10 cellular contexts compared by ENCODE assay signal in the genomic region with DNA sequence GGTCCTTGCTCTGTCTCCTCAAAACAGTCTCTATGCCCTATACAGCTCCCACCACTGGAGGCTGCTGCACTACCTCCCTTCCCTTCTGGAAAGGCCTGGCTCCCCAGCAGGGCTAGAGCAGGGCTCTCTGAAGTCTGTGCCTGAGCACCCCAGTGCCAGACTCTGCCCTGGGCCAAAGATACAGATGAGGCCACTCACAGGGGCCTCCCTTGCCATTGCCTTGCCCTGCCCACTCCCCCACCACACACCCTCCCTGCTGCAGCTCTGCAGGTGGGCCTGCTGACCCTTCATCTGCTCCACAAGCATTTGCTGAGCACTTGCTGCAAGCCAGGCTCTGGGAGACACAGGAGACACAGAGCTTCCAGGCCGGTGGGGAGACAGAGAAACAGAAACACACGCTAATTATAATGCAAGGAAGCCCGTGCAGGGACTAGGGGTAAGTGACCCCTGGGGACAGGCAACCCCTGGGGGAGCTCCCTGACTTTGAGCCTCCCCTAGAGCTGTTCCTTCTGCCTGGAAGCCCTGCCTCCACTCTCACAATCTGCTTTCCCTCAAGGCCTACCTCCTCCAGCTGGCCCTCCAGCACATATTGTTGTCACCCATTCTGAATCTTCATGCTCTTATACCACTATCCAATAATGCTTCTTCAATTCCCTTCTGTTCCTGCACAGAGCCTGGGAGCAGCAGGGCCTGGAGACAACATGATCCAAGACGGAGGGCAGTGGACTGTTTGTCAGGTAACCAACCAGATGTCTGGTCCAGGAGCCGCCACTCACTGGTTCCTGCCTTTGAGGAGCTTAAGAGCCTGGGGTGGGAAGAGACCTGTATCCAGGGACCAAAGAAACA. TPM values are rescaled to one million over a fixed set of nuclear protein-coding genes. Genes with fewer than 3 reads are reported as not detected.
DNase-seq lines count a peak whose midpoint lies in the region; ATAC-seq and TF ChIP-seq lines count a peak whose summit lies in the region.
"Had no signal": no experiment of that assay in that cellular context is flagged by ENCODE, and none has a peak within 500 bp of the region (broad histone marks: within the 10 kb centered on the region; RNA-seq: fewer than 3 reads in every experiment).

No MANE protein-coding gene starts in this region.

- H3K36me3 ChIP-seq in thoracic aorta = no peaks in the 10 kb centered on the region

- peaks cover 96% of the 10 kb centered on the region for H3K4me1 Mint-ChIP-seq in activated CD4-positive, alpha-beta T cell treated with anti-CD3 and anti-CD28 coated beads, Interleukin-2, amount 10 ng/mL, durations not matched to agents 7 days and 5 days
- H3K4me1 Mint-ChIP-seq in activated naive CD8-positive, alpha-beta T cell treated with anti-CD3 and anti-CD28 coated beads, Interleukin-2, amount 10 ng/mL, durations not matched to agents 7 days and 5 days = peaks cover 90% of the 10 kb centered on the region
- peaks cover 97% of the 10 kb centered on the region in 2 donors for H3K4me1 Mint-ChIP-seq in immature natural killer cell

- peak overlapping the region; percentile 49 to 73 for H3K27ac ChIP-seq in thoracic aorta

- peaks cover 29% of the 10 kb centered on the region for H3K36me3 Mint-ChIP-seq in activated CD4-positive, alpha-beta T cell treated with anti-CD3 and anti-CD28 coated beads, Interleukin-2, amount 10 ng/mL, durations not matched to agents 7 days and 5 days (ENCODE audit: low read depth)
- H3K36me3 Mint-ChIP-seq in activated naive CD8-positive, alpha-beta T cell treated with anti-CD3 and anti-CD28 coated beads, Interleukin-2, amount 10 ng/mL, durations not matched to agents 7 days and 5 days = peaks cover 9% of the 10 kb centered on the region
- no peaks in the 10 kb centered on the region for H3K36me3 Mint-ChIP-seq in immature natural killer cell

- ATAC-seq in activated naive CD8-positive, alpha-beta T cell treated with anti-CD3 and anti-CD28 coated beads, Interleukin-2, amount 10 ng/mL, durations not matched to agents 7 days and 5 days (ENCODE audit: low read depth) = no peak
- ATAC-seq in thoracic aorta (ENCODE audit: insufficient number of reproducible peaks, low FRiP score, low read depth) = no peak
- no peak for ATAC-seq in HG02588 (IDR thresholded peaks at IDR 0.05; ENCODE audit: unreplicated experiment)
- ATAC-seq in GM18907 (IDR thresholded peaks at IDR 0.05; ENCODE audit: unreplicated experiment) = no peak

- H3K27ac Mint-ChIP-seq in activated CD4-positive, alpha-beta T cell treated with anti-CD3 and anti-CD28 coated beads, Interleukin-2, amount 10 ng/mL, durations not matched to agents 7 days and 5 days = peak overlapping the region; percentile 86
- peak overlapping the region; percentile 80 for H3K27ac Mint-ChIP-seq in activated naive CD8-positive, alpha-beta T cell treated with anti-CD3 and anti-CD28 coated beads, Interleukin-2, amount 10 ng/mL, durations not matched to agents 7 days and 5 days
- peak overlapping the region in 5 of 6 donors; percentile 46 to 90 (median 82) for H3K27ac Mint-ChIP-seq in immature natural killer cell

- TF ChIP-seq CTCF in thoracic aorta (IDR thresholded peaks at IDR 0.05) = no peak

- H3K27me3 Mint-ChIP-seq in activated CD4-positive, alpha-beta T cell treated with anti-CD3 and anti-CD28 coated beads, Interleukin-2, amount 10 ng/mL, durations not matched to agents 7 days and 5 days = no peaks in the 10 kb centered on the region
- no peaks in the 10 kb centered on the region for H3K27me3 Mint-ChIP-seq in activated naive CD8-positive, alpha-beta T cell treated with anti-CD3 and anti-CD28 coated beads, Interleukin-2, amount 10 ng/mL, durations not matched to agents 7 days and 5 days
- H3K27me3 Mint-ChIP-seq in immature natural killer cell (ENCODE audit: low read depth in 3 of 3) = peaks cover 2 to 13% (median 9%) of the 10 kb centered on the region in 3 donors

- CTCF ChIA-PET in activated CD4-positive, alpha-beta T cell treated with anti-CD3 and anti-CD28 coated beads, Interleukin-2, amount 10 ng/mL, durations not matched to agents 7 days and 5 days (lab: Charles Lee) = interaction anchor here (0.6 to 13.1 kb wide), 4 partner anchors 10 to 176 kb away, joined by 3 to 102 read pairs (median 41); a partner anchor contains a TSS

- peak overlapping the region; percentile 9 for H3K4me3 ChIP-seq in thoracic aorta

- H3K27me3 ChIP-seq in thoracic aorta (replicated peaks; ENCODE audit: insufficient read depth) = no peaks in the 10 kb centered on the region

- H3K4me3 Mint-ChIP-seq in activated CD4-positive, alpha-beta T cell treated with anti-CD3 and anti-CD28 coated beads, Interleukin-2, amount 10 ng/mL, durations not matched to agents 7 days and 5 days = no peak overlapping the region
- peak overlapping the region; percentile 41 for H3K4me3 Mint-ChIP-seq in activated naive CD8-positive, alpha-beta T cell treated with anti-CD3 and anti-CD28 coated beads, Interleukin-2, amount 10 ng/mL, durations not matched to agents 7 days and 5 days
- H3K4me3 Mint-ChIP-seq in immature natural killer cell = peak overlapping the region; percentile 11 to 58 (median 40)

- DNase-seq in activated CD4-positive, alpha-beta T cell treated with anti-CD3 and anti-CD28 coated beads, Interleukin-2, amount 10 ng/mL, durations not matched to agents 7 days and 5 days = no peak
- DNase-seq in activated CD4-positive, alpha-beta T cell treated with anti-CD3 and anti-CD28 coated beads, Interleukin-2, amount 50 U/mL, for 1 hour = no peak
- DNase-seq in activated naive CD8-positive, alpha-beta T cell treated with anti-CD3 and anti-CD28 coated beads, Interleukin-2, amount 10 ng/mL, durations not matched to agents 7 days and 5 days = no peak
- DNase-seq in immature natural killer cell (no peak), thoracic aorta (ENCODE audit: low spot score) (no peak), NK-92 (lab: John Stamatoyannopoulos, UW; ENCODE audit: unreplicated experiment) (no peak)
- DNase-seq: C1 segment of cervical spinal cord, midbrain had no signal

- H3K9me3 ChIP-seq in thoracic aorta = no peaks in the 10 kb centered on the region

- H3K9me3 Mint-ChIP-seq in activated CD4-positive, alpha-beta T cell treated with anti-CD3 and anti-CD28 coated beads, Interleukin-2, amount 10 ng/mL, durations not matched to agents 7 days and 5 days = no peaks in the 10 kb centered on the region
- H3K9me3 Mint-ChIP-seq in activated naive CD8-positive, alpha-beta T cell treated with anti-CD3 and anti-CD28 coated beads, Interleukin-2, amount 10 ng/mL, durations not matched to agents 7 days and 5 days = no peaks in the 10 kb centered on the region
- H3K9me3 Mint-ChIP-seq in immature natural killer cell = no peaks in the 10 kb centered on the region

- peaks cover 82 to 99% of the 10 kb centered on the region in 2 donors for H3K4me1 ChIP-seq in thoracic aorta (ENCODE audit: control insufficient read depth in 1 of 2, low read depth in 2 of 2)

- POLR2A ChIA-PET in activated CD4-positive, alpha-beta T cell treated with anti-CD3 and anti-CD28 coated beads, Interleukin-2, amount 10 ng/mL, durations not matched to agents 7 days and 5 days (lab: Charles Lee) = no interaction called here
- POLR2A ChIA-PET in activated naive CD8-positive, alpha-beta T cell treated with anti-CD3 and anti-CD28 coated beads, Interleukin-2, amount 10 ng/mL, durations not matched to agents 7 days and 5 days (lab: Charles Lee) = interaction anchor here (0.8 to 10.1 kb wide), 4 partner anchors 9 to 39 kb away, joined by 3 to 286 read pairs (median 41); a partner anchor contains a TSS

RNA-seq across cellular contexts. Expression of gene PNMA1, which starts 32.6 kb away (rescaled TPM):
- total RNA-seq in activated CD4-positive, alpha-beta T cell treated with anti-CD3 and anti-CD28 coated beads, Interleukin-2, amount 10 ng/mL, durations not matched to agents 7 days and 5 days = 10 to 100 TPM; 23.3 to 25.9 TPM
- total RNA-seq in activated naive CD8-positive, alpha-beta T cell treated with anti-CD3 and anti-CD28 coated beads, Interleukin-2, amount 10 ng/mL, durations not matched to agents 7 days and 5 days = 10 to 100 TPM; 32.1 to 34.9 TPM
- 10 to 100 TPM; 19.6 to 39.2 (median 23.8) TPM for polyA plus RNA-seq in immature natural killer cell
- total RNA-seq in thoracic aorta = 10 to 100 TPM; 27.3 to 37.4 TPM
